Comparison of ENCODE assay signal across 17 cellular contexts in the genomic region with DNA sequence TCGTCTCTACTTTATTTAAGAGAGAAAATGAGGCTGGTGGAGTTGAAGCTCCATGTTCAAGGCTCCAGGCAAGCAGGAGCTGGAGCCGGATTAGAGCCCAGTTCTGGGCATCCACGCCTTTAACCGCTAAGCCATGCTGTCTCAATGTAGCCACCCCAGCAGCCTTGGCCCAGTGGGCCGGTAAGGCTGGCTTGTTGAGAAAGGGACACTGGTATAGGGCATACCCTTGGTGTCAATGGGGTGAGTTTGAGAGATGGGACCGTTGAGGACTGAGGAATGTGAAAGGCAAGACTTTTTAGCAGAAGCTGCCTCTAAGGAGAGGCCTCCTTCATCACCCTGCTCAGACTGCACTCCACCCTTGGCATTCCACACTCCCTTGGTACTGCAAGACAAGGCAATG.
DNase-seq lines count a peak whose midpoint lies in the region; ATAC-seq and TF ChIP-seq lines count a peak whose summit lies in the region.
"Had no signal": no experiment of that assay in that cellular context is flagged by ENCODE, and none has a peak within 500 bp of the region (broad histone marks: within the 10 kb centered on the region; RNA-seq: fewer than 3 reads in every experiment).

No MANE protein-coding gene starts in this region.

- H3K36me3 ChIP-seq in right atrium auricular region, result no peaks in the 10 kb centered on the region
- no peaks in the 10 kb centered on the region for H3K36me3 ChIP-seq in vagina
- H3K36me3 ChIP-seq: BLaER1 had no signal

- 87% methylated on average over 6 of the region's 6 CpGs for WGBS in right cardiac atrium

- H3K4me1 ChIP-seq in right atrium auricular region, result no peaks in the 10 kb centered on the region
- no peaks in the 10 kb centered on the region for H3K4me1 ChIP-seq in right cardiac atrium (ENCODE audit: control insufficient read depth, insufficient read depth, low read length)
- H3K4me1 ChIP-seq in vagina, result no peaks in the 10 kb centered on the region
- H3K4me1 ChIP-seq: Caco-2 had no signal

- no peaks in the 10 kb centered on the region for H3K27me3 ChIP-seq in right atrium auricular region
- H3K27me3 ChIP-seq in right cardiac atrium (ENCODE audit: control insufficient read depth, insufficient read depth), result no peaks in the 10 kb centered on the region
- H3K27me3 ChIP-seq in vagina, result no peaks in the 10 kb centered on the region
- H3K27me3 ChIP-seq: BLaER1 had no signal

- H3K27ac ChIP-seq in right atrium auricular region (no peak overlapping the region), right cardiac atrium (ENCODE audit: low read length) (no peak overlapping the region), vagina (no peak overlapping the region)
- H3K27ac ChIP-seq: 22Rv1, BLaER1, C4-2B had no signal

- ATAC-seq in right cardiac atrium, result no peak
- ATAC-seq: CD8-positive, alpha-beta T cell; GM23338; HCT116 had no signal

- DNase-seq in right atrium auricular region (ENCODE audit: low spot score) (peak; percentile 26), right cardiac atrium (no peak), mucosa of gallbladder (ENCODE audit: low spot score) (peak; percentile 2), vagina (ENCODE audit: extremely low spot score in 2 of 2) (peak; percentile 16 to 44)
- no peak for DNase-seq in activated CD4-positive, alpha-beta T cell treated with anti-CD3 and anti-CD28 coated beads for 48 hours
- no peak for DNase-seq in activated naive CD4-positive, alpha-beta T cell treated with Interleukin-2 at 50 U/mL for 16 hours
- DNase-seq: Caco-2; CD4-positive, CD25-positive, alpha-beta regulatory T cell; CD8-positive, alpha-beta T cell; DMS153; DND-41; H9 had no signal

- H3K4me3 ChIP-seq in right atrium auricular region (no peak overlapping the region), right cardiac atrium (ENCODE audit: low read length) (no peak overlapping the region), vagina (no peak overlapping the region)
- H3K4me3 ChIP-seq: BLaER1, GM23338 had no signal

- no peak for TF ChIP-seq POLR2A in vagina (IDR thresholded peaks at IDR 0.05)

- intact Hi-C loops in right cardiac atrium (cut with DNase I) (no loop called here), vagina (cut with DNase I) (no loop called here)

- TF ChIP-seq CTCF in right atrium auricular region (IDR thresholded peaks at IDR 0.05) (no peak), vagina (IDR thresholded peaks at IDR 0.05) (no peak)

- no peaks in the 10 kb centered on the region for H3K9me3 ChIP-seq in right atrium auricular region
- no peaks in the 10 kb centered on the region for H3K9me3 ChIP-seq in right cardiac atrium (ENCODE audit: control insufficient read depth, low read length)
- no peaks in the 10 kb centered on the region for H3K9me3 ChIP-seq in vagina
- H3K9me3 ChIP-seq: Caco-2 had no signal

Comparison
In these comparisons a context has a peak if more than half of its experiments do, and no peak if none do; other contexts are left out.
1. DNase-seq: peak in right atrium auricular region (single experiment), mucosa of gallbladder (single experiment) and vagina (2 of 2); none in right cardiac atrium (0 of 3), activated CD4-positive, alpha-beta T cell treated with anti-CD3 and anti-CD28 coated beads for 48 hours (single experiment) and activated naive CD4-positive, alpha-beta T cell treated with Interleukin-2 at 50 U/mL for 16 hours (single experiment).